Comparison of ENCODE assay signal across 13 cellular contexts in the genomic region with DNA sequence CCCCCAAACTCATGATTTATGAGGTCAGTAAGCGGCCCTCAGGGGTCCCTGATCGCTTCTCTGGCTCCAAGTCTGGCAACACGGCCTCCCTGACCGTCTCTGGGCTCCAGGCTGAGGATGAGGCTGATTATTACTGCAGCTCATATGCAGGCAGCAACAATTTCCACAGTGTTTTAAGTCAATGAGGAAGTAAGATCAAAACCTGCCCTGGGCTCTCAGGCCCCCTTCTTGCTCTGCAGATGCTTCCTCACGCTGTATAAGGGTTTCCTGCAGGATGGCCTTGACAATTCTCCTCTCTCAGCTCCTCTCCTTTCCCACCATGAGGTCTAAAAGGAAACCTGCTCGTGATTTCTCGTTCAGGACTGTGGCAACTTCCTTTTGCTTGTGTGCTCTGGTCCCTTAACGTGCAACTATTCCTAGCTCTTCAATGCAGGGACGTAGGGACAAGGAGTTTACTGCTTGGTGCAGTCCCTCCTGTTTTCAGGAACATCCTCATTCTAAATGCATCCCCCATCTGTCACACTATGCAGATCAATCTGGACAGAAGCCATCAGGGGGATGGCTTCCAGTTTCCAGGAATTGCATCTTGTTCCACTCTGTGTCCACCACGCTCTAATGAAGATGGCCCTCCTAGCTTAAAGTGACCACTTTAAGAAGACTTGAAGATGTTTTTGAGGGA.
DNase-seq lines count a peak whose midpoint lies in the region; ATAC-seq, FAIRE-seq and TF ChIP-seq lines count a peak whose summit lies in the region.
"Had no signal": no experiment of that assay in that cellular context is flagged by ENCODE, and none has a peak within 500 bp of the region (broad histone marks: within the 10 kb centered on the region; RNA-seq: fewer than 3 reads in every experiment).

No MANE protein-coding gene starts in this region.

- H4K20me1 ChIP-seq in K562 (replicated peaks; ENCODE audit: control insufficient read depth, insufficient read depth, low read length) (peaks cover 33% of the 10 kb centered on the region), PC-9 (ENCODE audit: insufficient read depth) (no peaks in the 10 kb centered on the region)

- WGBS in K562 (ENCODE audit: insufficient coverage, low coverage, missing lambda C conversion rate): under 1% methylated on average over 10 of the region's 10 CpGs

- no peak for ATAC-seq in activated naive CD4-positive, alpha-beta T cell treated with anti-CD3 and anti-CD28 coated beads, Interleukin-2, amount 50 U/mL, for 72 hours
- ATAC-seq in K562 (peak; percentile 7; the same call in 2 of the 3 replicates), GM21786 (IDR thresholded peaks at IDR 0.05; ENCODE audit: unreplicated experiment) (no peak)
- no peak for ATAC-seq in stimulated activated naive CD8-positive, alpha-beta T cell treated with anti-CD3 and anti-CD28 coated beads, Interleukin-15, amount 100 ng/mL, for 72 hours
- ATAC-seq: left colon had no signal

- H3K27me3 Mint-ChIP-seq in stimulated activated naive CD8-positive, alpha-beta T cell treated with anti-CD3 and anti-CD28 coated beads, Interleukin-15, amount 100 ng/mL, for 72 hours: no peaks in the 10 kb centered on the region

- no peak for DNase-seq in activated naive CD4-positive, alpha-beta T cell treated with anti-CD3 and anti-CD28 coated beads, Interleukin-2, amount 50 U/mL, for 72 hours (ENCODE audit: low spot score in 2 of 2)
- DNase-seq in activated naive CD4-positive, alpha-beta T cell (lab: John Stamatoyannopoulos, UW): no peak
- DNase-seq in NB4 (ENCODE audit: low read depth) (peak; percentile 65), K562 (ENCODE audit: extremely low read depth in 1 of 4, low spot score in 3 of 4) (peak in 1 of 4 experiments; percentile 51), posterior vena cava (ENCODE audit: low spot score) (no peak), PC-9 (no peak)
- no peak for DNase-seq in stimulated activated naive CD8-positive, alpha-beta T cell treated with anti-CD3 and anti-CD28 coated beads, Interleukin-15, amount 100 ng/mL, for 72 hours
- DNase-seq: activated CD8-positive, alpha-beta memory T cell treated with anti-CD3 and anti-CD28 coated beads, Interleukin-2, amount 50 U/mL, for 4 hours; BE2C; NCI-H2029 treated with DMSO at 0.1 percent for 48 hours had no signal

- H3K9me1 ChIP-seq in K562 (ENCODE audit: control insufficient read depth, insufficient read depth, low read length): peaks cover 4% of the 10 kb centered on the region

- TF ChIP-seq CTCF in NB4 (IDR thresholded peaks at IDR 0.05; ENCODE audit: low read depth, low read length) (no peak), K562 (IDR thresholded peaks at IDR 0.05 in 2 of 3, conservative IDR thresholded peaks at IDR 0.05 in 1 of 3; ENCODE audit: insufficient read depth in 2 of 3, low read depth in 1 of 3, low read length in 3 of 3) (no peak), PC-9 (conservative IDR thresholded peaks at IDR 0.05) (no peak)

- H3K27ac ChIP-seq in K562 (ENCODE audit: extremely low read depth, low read depth, low read length): no peak overlapping the region
- no peak overlapping the region for H3K27ac ChIP-seq in PC-9
- H3K27ac ChIP-seq: right atrium auricular region had no signal

- TF ChIP-seq RAD21 in K562 (CRISPR knock-in tag; conservative IDR thresholded peaks at IDR 0.05 in 1 of 2, IDR thresholded peaks at IDR 0.05 in 1 of 2): no peak

- H3K4me1 ChIP-seq in K562 (replicated peaks in 1 of 2; ENCODE audit: control insufficient read depth in 2 of 2, insufficient read depth in 2 of 2, low read length in 2 of 2): no peaks in the 10 kb centered on the region
- H3K4me1 ChIP-seq in PC-9 (replicated peaks; ENCODE audit: insufficient read depth): no peaks in the 10 kb centered on the region
- H3K4me1 ChIP-seq: BE2C, right atrium auricular region had no signal

- no peak overlapping the region for H3K9ac ChIP-seq in K562 (ENCODE audit: insufficient read depth in 1 of 2, low read depth in 2 of 2, low read length in 2 of 2)

- H3K9me3 ChIP-seq in K562 (replicated peaks; ENCODE audit: control insufficient read depth, insufficient read depth, low read depth, low read length) (no peaks in the 10 kb centered on the region), PC-9 (ENCODE audit: insufficient read depth, low read depth) (no peaks in the 10 kb centered on the region)
- H3K9me3 ChIP-seq: BE2C, right atrium auricular region had no signal

- H3K36me3 Mint-ChIP-seq in activated naive CD4-positive, alpha-beta T cell treated with anti-CD3 and anti-CD28 coated beads, Interleukin-2, amount 50 U/mL, for 72 hours: no peaks in the 10 kb centered on the region

- in situ Hi-C loops in K562 (cut with MboI): no loop called here

- peaks cover 15 to 42% of the 10 kb centered on the region in 2 experiments for H3K27me3 ChIP-seq in K562 (ENCODE audit: control insufficient read depth in 2 of 2, insufficient read depth in 2 of 2, low read length in 2 of 2)
- H3K27me3 ChIP-seq in PC-9 (ENCODE audit: insufficient read depth, low read depth): peaks cover 55% of the 10 kb centered on the region
- H3K27me3 ChIP-seq: right atrium auricular region had no signal

- no peaks in the 10 kb centered on the region for H3K36me3 ChIP-seq in K562 (ENCODE audit: control insufficient read depth, insufficient read depth, low read length)
- H3K36me3 ChIP-seq in PC-9 (ENCODE audit: low read depth): no peaks in the 10 kb centered on the region
- H3K36me3 ChIP-seq: BE2C, right atrium auricular region had no signal

- peak overlapping the region in 1 of 2 donors; percentile 27 for H3K4me3 Mint-ChIP-seq in stimulated activated naive CD8-positive, alpha-beta T cell treated with anti-CD3 and anti-CD28 coated beads, Interleukin-15, amount 100 ng/mL, for 72 hours

- peaks cover 57% of the 10 kb centered on the region for H3K4me1 Mint-ChIP-seq in stimulated activated naive CD8-positive, alpha-beta T cell treated with anti-CD3 and anti-CD28 coated beads, Interleukin-15, amount 100 ng/mL, for 72 hours

- H2AFZ ChIP-seq in K562 (ENCODE audit: low read depth, low read length): no peak overlapping the region
- H2AFZ ChIP-seq in PC-9: no peak overlapping the region

- peak overlapping the region; percentile 8 to 37 for H3K27ac Mint-ChIP-seq in activated naive CD4-positive, alpha-beta T cell treated with anti-CD3 and anti-CD28 coated beads, Interleukin-2, amount 50 U/mL, for 72 hours
- H3K27ac Mint-ChIP-seq in stimulated activated naive CD8-positive, alpha-beta T cell treated with anti-CD3 and anti-CD28 coated beads, Interleukin-15, amount 100 ng/mL, for 72 hours: peak overlapping the region; percentile 49 to 77

- no peak for TF ChIP-seq EP300 in K562 (IDR thresholded peaks at IDR 0.05; ENCODE audit: low read length)

- TF ChIP-seq POLR2A in NB4 (IDR thresholded peaks at IDR 0.05; ENCODE audit: extremely low read depth, insufficient read length): no peak
- TF ChIP-seq POLR2A in K562 (conservative IDR thresholded peaks at IDR 0.05): no peak

- peaks cover 0 to 5% of the 10 kb centered on the region in 2 donors for H3K9me3 Mint-ChIP-seq in activated naive CD4-positive, alpha-beta T cell treated with anti-CD3 and anti-CD28 coated beads, Interleukin-2, amount 50 U/mL, for 72 hours
- H3K9me3 Mint-ChIP-seq in stimulated activated naive CD8-positive, alpha-beta T cell treated with anti-CD3 and anti-CD28 coated beads, Interleukin-15, amount 100 ng/mL, for 72 hours: no peaks in the 10 kb centered on the region

- no peaks in the 10 kb centered on the region for H3K9me2 ChIP-seq in PC-9 (ENCODE audit: insufficient read depth)

- H3K4me2 ChIP-seq in K562 (ENCODE audit: insufficient read depth, low read length): no peak overlapping the region
- no peak overlapping the region for H3K4me2 ChIP-seq in PC-9

- H3K79me2 ChIP-seq in K562 (ENCODE audit: control insufficient read depth, insufficient read depth, low read length) (no peaks in the 10 kb centered on the region), PC-9 (ENCODE audit: low read depth) (no peaks in the 10 kb centered on the region)

- intact Hi-C loops in K562 (cut with micrococcal nuclease) (no loop called here), posterior vena cava (cut with DNase I) (no loop called here), PC-9 (cut with micrococcal nuclease; ENCODE audit: unreplicated experiment) (no loop called here)

- H3K4me3 ChIP-seq in NB4 (ENCODE audit: low read depth, low read length): no peak overlapping the region
- H3K4me3 ChIP-seq in K562: no peak overlapping the region
- H3K4me3 ChIP-seq in PC-9: no peak overlapping the region
- H3K4me3 ChIP-seq: right atrium auricular region had no signal

- POLR2A ChIA-PET in K562 (lab: Yijun Ruan, JAX) (interaction anchor here (0.7 to 3.6 kb wide), 20 partner anchors 9 to 253 kb away, joined by 3 to 41 read pairs (median 3); no protein-coding TSS in a partner anchor), PC-9 (lab: Charles Lee; ENCODE audit: unreplicated experiment) (no interaction called here)

- CTCF ChIA-PET in K562 (lab: Yijun Ruan, JAX; ENCODE audit: low intra/inter-chr PET ratio): interaction anchor here (0.7 kb wide), 1 partner anchor 116 kb away, joined by 3 read pairs; no protein-coding TSS in a partner anchor
- CTCF ChIA-PET in PC-9 (lab: Charles Lee): no interaction called here

- H3F3A ChIP-seq in PC-9 (ENCODE audit: insufficient read depth, low read depth): no peaks in the 10 kb centered on the region

- no TSS peak for BruUV-seq in K562 (replicated peaks; lab: Mats Ljungman, UMichigan)
- no TSS peak for BruUV-seq in PC-9 (replicated peaks; lab: Mats Ljungman, UMichigan)

- FAIRE-seq in K562 (lab: Jason Lieb, UNC): no peak

TF ChIP-seq in K562, 482 proteins besides CTCF, POLR2A, EP300 and RAD21:
- TF ChIP-seq RUNX1 (IDR thresholded peaks at IDR 0.05; ENCODE audit: low read depth) (peak; percentile 13; the same call in 1 of the 2 replicates), BMI1 (IDR thresholded peaks at IDR 0.05; ENCODE audit: low read length) (no peak), PRMT5 (CRISPR knock-in tag; IDR thresholded peaks at IDR 0.05) (0 out of 2 replicates have a peak, but pooled peaks have one; percentile 22)
